1 cellular context compared by ENCODE assay signal in genomic region chr1:12132078-12132477, GRCh38.
TF ChIP-seq lines count a peak whose summit lies in the region.

No MANE protein-coding gene starts in this region.

TF ChIP-seq in K562, 482 proteins besides CTCF, POLR2A, EP300 and RAD21 (continued from another document):
- TF ChIP-seq PATZ1 (CRISPR knock-in tag; IDR thresholded peaks at IDR 0.05; ENCODE audit: borderline replicate concordance) = no peak
